In genomic region chr4:40454816-40455215, GRCh38 we compare ENCODE assay signal across 1 cellular context.
TF ChIP-seq lines count a peak whose summit lies in the region.

No MANE protein-coding gene starts in this region.

TF ChIP-seq in GM23338, 12 proteins besides CTCF, POLR2A, EP300 and RAD21 (continued from another document):
- TF ChIP-seq, protein P1, sequence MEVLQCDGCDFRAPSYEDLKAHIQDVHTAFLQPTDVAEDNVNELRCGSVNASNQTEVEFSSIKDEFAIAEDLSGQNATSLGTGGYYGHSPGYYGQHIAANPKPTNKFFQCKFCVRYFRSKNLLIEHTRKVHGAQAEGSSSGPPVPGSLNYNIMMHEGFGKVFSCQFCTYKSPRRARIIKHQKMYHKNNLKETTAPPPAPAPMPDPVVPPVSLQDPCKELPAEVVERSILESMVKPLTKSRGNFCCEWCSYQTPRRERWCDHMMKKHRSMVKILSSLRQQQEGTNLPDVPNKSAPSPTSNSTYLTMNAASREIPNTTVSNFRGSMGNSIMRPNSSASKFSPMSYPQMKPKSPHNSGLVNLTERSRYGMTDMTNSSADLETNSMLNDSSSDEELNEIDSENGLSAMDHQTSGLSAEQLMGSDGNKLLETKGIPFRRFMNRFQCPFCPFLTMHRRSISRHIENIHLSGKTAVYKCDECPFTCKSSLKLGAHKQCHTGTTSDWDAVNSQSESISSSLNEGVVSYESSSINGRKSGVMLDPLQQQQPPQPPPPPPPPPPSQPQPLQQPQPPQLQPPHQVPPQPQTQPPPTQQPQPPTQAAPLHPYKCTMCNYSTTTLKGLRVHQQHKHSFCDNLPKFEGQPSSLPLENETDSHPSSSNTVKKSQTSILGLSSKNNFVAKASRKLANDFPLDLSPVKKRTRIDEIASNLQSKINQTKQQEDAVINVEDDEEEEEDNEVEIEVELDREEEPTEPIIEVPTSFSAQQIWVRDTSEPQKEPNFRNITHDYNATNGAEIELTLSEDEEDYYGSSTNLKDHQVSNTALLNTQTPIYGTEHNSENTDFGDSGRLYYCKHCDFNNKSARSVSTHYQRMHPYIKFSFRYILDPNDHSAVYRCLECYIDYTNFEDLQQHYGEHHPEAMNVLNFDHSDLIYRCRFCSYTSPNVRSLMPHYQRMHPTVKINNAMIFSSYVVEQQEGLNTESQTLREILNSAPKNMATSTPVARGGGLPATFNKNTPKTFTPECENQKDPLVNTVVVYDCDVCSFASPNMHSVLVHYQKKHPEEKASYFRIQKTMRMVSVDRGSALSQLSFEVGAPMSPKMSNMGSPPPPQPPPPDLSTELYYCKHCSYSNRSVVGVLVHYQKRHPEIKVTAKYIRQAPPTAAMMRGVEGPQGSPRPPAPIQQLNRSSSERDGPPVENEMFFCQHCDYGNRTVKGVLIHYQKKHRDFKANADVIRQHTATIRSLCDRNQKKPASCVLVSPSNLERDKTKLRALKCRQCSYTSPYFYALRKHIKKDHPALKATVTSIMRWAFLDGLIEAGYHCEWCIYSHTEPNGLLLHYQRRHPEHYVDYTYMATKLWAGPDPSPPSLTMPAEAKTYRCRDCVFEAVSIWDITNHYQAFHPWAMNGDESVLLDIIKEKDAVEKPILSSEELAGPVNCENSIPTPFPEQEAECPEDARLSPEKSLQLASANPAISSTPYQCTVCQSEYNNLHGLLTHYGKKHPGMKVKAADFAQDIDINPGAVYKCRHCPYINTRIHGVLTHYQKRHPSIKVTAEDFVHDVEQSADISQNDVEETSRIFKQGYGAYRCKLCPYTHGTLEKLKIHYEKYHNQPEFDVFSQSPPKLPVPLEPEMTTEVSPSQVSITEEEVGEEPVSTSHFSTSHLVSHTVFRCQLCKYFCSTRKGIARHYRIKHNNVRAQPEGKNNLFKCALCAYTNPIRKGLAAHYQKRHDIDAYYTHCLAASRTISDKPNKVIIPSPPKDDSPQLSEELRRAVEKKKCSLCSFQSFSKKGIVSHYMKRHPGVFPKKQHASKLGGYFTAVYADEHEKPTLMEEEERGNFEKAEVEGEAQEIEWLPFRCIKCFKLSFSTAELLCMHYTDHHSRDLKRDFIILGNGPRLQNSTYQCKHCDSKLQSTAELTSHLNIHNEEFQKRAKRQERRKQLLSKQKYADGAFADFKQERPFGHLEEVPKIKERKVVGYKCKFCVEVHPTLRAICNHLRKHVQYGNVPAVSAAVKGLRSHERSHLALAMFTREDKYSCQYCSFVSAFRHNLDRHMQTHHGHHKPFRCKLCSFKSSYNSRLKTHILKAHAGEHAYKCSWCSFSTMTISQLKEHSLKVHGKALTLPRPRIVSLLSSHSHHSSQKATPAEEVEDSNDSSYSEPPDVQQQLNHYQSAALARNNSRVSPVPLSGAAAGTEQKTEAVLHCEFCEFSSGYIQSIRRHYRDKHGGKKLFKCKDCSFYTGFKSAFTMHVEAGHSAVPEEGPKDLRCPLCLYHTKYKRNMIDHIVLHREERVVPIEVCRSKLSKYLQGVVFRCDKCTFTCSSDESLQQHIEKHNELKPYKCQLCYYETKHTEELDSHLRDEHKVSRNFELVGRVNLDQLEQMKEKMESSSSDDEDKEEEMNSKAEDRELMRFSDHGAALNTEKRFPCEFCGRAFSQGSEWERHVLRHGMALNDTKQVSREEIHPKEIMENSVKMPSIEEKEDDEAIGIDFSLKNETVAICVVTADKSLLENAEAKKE (CRISPR knock-in tag; IDR thresholded peaks at IDR 0.05): no peak
- TF ChIP-seq JUNB (IDR thresholded peaks at IDR 0.05; ENCODE audit: unreplicated experiment): no peak
- no peak for TF ChIP-seq ZNF331 (CRISPR knock-in tag; IDR thresholded peaks at IDR 0.05; ENCODE audit: low read depth)
TF ChIP-seq in GM23338: peak in this region for 0.
